11 cellular contexts compared by ENCODE assay signal in genomic region chr7:100559127-100559526, GRCh38. TPM values are rescaled to one million over a fixed set of nuclear protein-coding genes. Genes with fewer than 3 reads are reported as not detected.
DNase-seq lines count a peak whose midpoint lies in the region; ATAC-seq, FAIRE-seq and TF ChIP-seq lines count a peak whose summit lies in the region.
"Had no signal": no experiment of that assay in that cellular context is flagged by ENCODE, and none has a peak within 500 bp of the region (broad histone marks: within the 10 kb centered on the region; RNA-seq: fewer than 3 reads in every experiment).

No MANE protein-coding gene starts in this region.

- H3K27me3 ChIP-seq in HepG2 (ENCODE audit: control insufficient read depth in 1 of 2, insufficient read depth in 2 of 2, low read length in 2 of 2) = no peaks in the 10 kb centered on the region
- H3K27me3 ChIP-seq in right lobe of liver = no peaks in the 10 kb centered on the region
- no peaks in the 10 kb centered on the region for H3K27me3 ChIP-seq in neural progenitor cell

- BruUV-seq in HepG2 (replicated peaks; lab: Mats Ljungman, UMichigan) = no TSS peak

- no peak for TF ChIP-seq CTCF in HepG2 (CRISPR knock-in tag; IDR thresholded peaks at IDR 0.05)
- no peak for TF ChIP-seq CTCF in right lobe of liver (IDR thresholded peaks at IDR 0.05)
- TF ChIP-seq CTCF in neural progenitor cell (IDR thresholded peaks at IDR 0.05) = no peak

- H2AFZ ChIP-seq in HepG2 (ENCODE audit: low read length) (no peak overlapping the region), neural progenitor cell (replicated peaks) (no peak overlapping the region)

- no peak for FAIRE-seq in HepG2 (lab: Jason Lieb, UNC)
- FAIRE-seq: D721Med, H54 had no signal

- ATAC-seq in HepG2 (no peak), right lobe of liver (no peak), GM21381 (IDR thresholded peaks at IDR 0.05; ENCODE audit: unreplicated experiment) (no peak)

- peaks cover 3% of the 10 kb centered on the region for H3F3A ChIP-seq in neural progenitor cell (ENCODE audit: low read depth)

- TF ChIP-seq EP300 in HepG2 (IDR thresholded peaks at IDR 0.05; ENCODE audit: low read depth in 2 of 2, low read length in 2 of 2) (no peak), HepG2 (CRISPR knock-in tag; IDR thresholded peaks at IDR 0.05; ENCODE audit: borderline replicate concordance) (no peak)

- H3K4me2 ChIP-seq in HepG2 (ENCODE audit: low read depth, low read length) (no peak overlapping the region), neural progenitor cell (no peak overlapping the region)

- H3K9ac ChIP-seq in HepG2 (ENCODE audit: insufficient read depth, low read depth, low read length) (no peak overlapping the region), neural progenitor cell (no peak overlapping the region)

- in situ Hi-C loops in HepG2 (cut with HindIII; ENCODE audit: extremely low pct_ligation_motif_present, low pct_unique_long_range_greater_than_20kb) = no loop called here

- no peaks in the 10 kb centered on the region for H3K27me3 Mint-ChIP-seq in activated CD4-positive, alpha-beta memory T cell treated with anti-CD3 and anti-CD28 coated beads, Interleukin-2, amount 10 ng/mL, durations not matched to agents 7 days and 5 days
- H3K27me3 Mint-ChIP-seq in neural progenitor cell (ENCODE audit: insufficient read depth, low read depth) = peaks cover 2% of the 10 kb centered on the region
- H3K27me3 Mint-ChIP-seq: CD4-positive, CD25-positive, alpha-beta regulatory T cell had no signal

- peak overlapping the region; percentile 4 for H3K27ac Mint-ChIP-seq in activated CD4-positive, alpha-beta memory T cell treated with anti-CD3 and anti-CD28 coated beads, Interleukin-2, amount 10 ng/mL, durations not matched to agents 7 days and 5 days
- peak overlapping the region; percentile 18 for H3K27ac Mint-ChIP-seq in neural progenitor cell

- POLR2A ChIA-PET in HepG2 (lab: Yijun Ruan, JAX) = interaction anchor here (0.8 to 2.8 kb wide), 13 partner anchors 10 to 130 kb away, joined by 3 to 10 read pairs (median 4); partner anchors contain the start of genes AGFG2, FBXO24, GNB2 and LRCH4
- POLR2A ChIA-PET in activated CD4-positive, alpha-beta memory T cell treated with anti-CD3 and anti-CD28 coated beads, Interleukin-2, amount 10 ng/mL, durations not matched to agents 7 days and 5 days (lab: Charles Lee) = interaction anchor here (0.6 to 2.2 kb wide), 14 partner anchors 11 to 132 kb away, joined by 3 to 12 read pairs (median 4); partner anchors contain the start of genes AGFG2, FBXO24, LRCH4 and TSC22D4

- H3K4me3 Mint-ChIP-seq in activated CD4-positive, alpha-beta memory T cell treated with anti-CD3 and anti-CD28 coated beads, Interleukin-2, amount 10 ng/mL, durations not matched to agents 7 days and 5 days = no peak overlapping the region
- H3K4me3 Mint-ChIP-seq in neural progenitor cell = peak overlapping the region; percentile 27

- H3K36me3 Mint-ChIP-seq in activated CD4-positive, alpha-beta memory T cell treated with anti-CD3 and anti-CD28 coated beads, Interleukin-2, amount 10 ng/mL, durations not matched to agents 7 days and 5 days (ENCODE audit: low read depth) = peaks cover 44% of the 10 kb centered on the region
- peaks cover 4% of the 10 kb centered on the region for H3K36me3 Mint-ChIP-seq in neural progenitor cell

- no peak for TF ChIP-seq RAD21 in HepG2 (CRISPR knock-in tag; IDR thresholded peaks at IDR 0.05)

- intact Hi-C loops in HepG2 (cut with micrococcal nuclease; ENCODE audit: unreplicated experiment) = loop anchor here (2.0 kb wide), 2 partner anchors 18 to 66 kb away; no protein-coding TSS in a partner anchor
- intact Hi-C loops in right lobe of liver (cut with DNase I) = no loop called here

- TF ChIP-seq POLR2A in HepG2 (IDR thresholded peaks at IDR 0.05; ENCODE audit: insufficient read depth in 1 of 2, low read depth in 2 of 2, low read length in 2 of 2) (no peak), right lobe of liver (IDR thresholded peaks at IDR 0.05) (no peak)

- WGBS in HepG2 (ENCODE audit: low lambda C conversion rate) = 97% methylated on average over 4 of the region's 4 CpGs
- 52% methylated on average over 4 of the region's 4 CpGs for WGBS in right lobe of liver (ENCODE audit: insufficient coverage, low coverage, low lambda C conversion rate, missing lambda C conversion rate)

- H3K4me3 ChIP-seq in HepG2 (replicated peaks in 1 of 3; ENCODE audit: insufficient read depth in 1 of 3, low read depth in 2 of 3, low read length in 3 of 3) (no peak overlapping the region), right lobe of liver (no peak overlapping the region), neural progenitor cell (no peak overlapping the region)

- H3K27ac ChIP-seq in HepG2 (ENCODE audit: extremely low read length, insufficient read depth, low read length) = peak overlapping the region; percentile 38
- H3K27ac ChIP-seq in right lobe of liver = peak overlapping the region in 1 of 3 donors; percentile 29
- H3K27ac ChIP-seq in neural progenitor cell = no peak overlapping the region

- CTCF ChIA-PET in HepG2 (lab: Yijun Ruan, JAX; ENCODE audit: low intra/inter-chr PET ratio, low total read pairs) = interaction anchor here (0.6 to 2.1 kb wide), 7 partner anchors 10 to 94 kb away, joined by 3 to 16 read pairs (median 4); partner anchors contain the start of gene NYAP1
- CTCF ChIA-PET in activated CD4-positive, alpha-beta memory T cell treated with anti-CD3 and anti-CD28 coated beads, Interleukin-2, amount 10 ng/mL, durations not matched to agents 7 days and 5 days (lab: Charles Lee) = interaction anchor here (0.7 to 11.1 kb wide), 28 partner anchors 10 to 640 kb away, joined by 3 to 144 read pairs (median 6); partner anchors contain the start of genes AGFG2, FBXO24, LRCH4 and MOSPD3

- H4K20me1 ChIP-seq in HepG2 (ENCODE audit: insufficient read depth, low read length) (peaks cover 12% of the 10 kb centered on the region; the same call in 1 of the 2 replicates), neural progenitor cell (ENCODE audit: low read depth) (no peaks in the 10 kb centered on the region)

- H3K9me3 ChIP-seq in HepG2 (ENCODE audit: low read length) = no peaks in the 10 kb centered on the region
- no peaks in the 10 kb centered on the region for H3K9me3 ChIP-seq in right lobe of liver
- H3K9me3 ChIP-seq in neural progenitor cell (ENCODE audit: low read depth) = no peaks in the 10 kb centered on the region

- H3K36me3 ChIP-seq in HepG2 (replicated peaks in 1 of 2; ENCODE audit: control insufficient read depth in 1 of 2, insufficient read depth in 2 of 2, low read length in 2 of 2) (peaks cover 34 to 82% of the 10 kb centered on the region in 2 experiments), right lobe of liver (peaks cover 0 to 87% (median 36%) of the 10 kb centered on the region in 4 donors), neural progenitor cell (no peaks in the 10 kb centered on the region)

- H3K9me3 Mint-ChIP-seq in activated CD4-positive, alpha-beta memory T cell treated with anti-CD3 and anti-CD28 coated beads, Interleukin-2, amount 10 ng/mL, durations not matched to agents 7 days and 5 days = no peaks in the 10 kb centered on the region
- no peaks in the 10 kb centered on the region for H3K9me3 Mint-ChIP-seq in neural progenitor cell
- H3K9me3 Mint-ChIP-seq: CD4-positive, CD25-positive, alpha-beta regulatory T cell had no signal

- H3K79me2 ChIP-seq in HepG2 (ENCODE audit: insufficient read depth, low read length) = peaks cover 4% of the 10 kb centered on the region
- H3K79me2 ChIP-seq in neural progenitor cell (ENCODE audit: low read depth) = no peaks in the 10 kb centered on the region

- H3K4me1 ChIP-seq in HepG2 (ENCODE audit: insufficient read depth, low read length) (peaks cover 85% of the 10 kb centered on the region), right lobe of liver (peaks cover 0 to 13% (median 3%) of the 10 kb centered on the region in 4 donors), neural progenitor cell (no peaks in the 10 kb centered on the region)

- H3K4me1 Mint-ChIP-seq in activated CD4-positive, alpha-beta memory T cell treated with anti-CD3 and anti-CD28 coated beads, Interleukin-2, amount 10 ng/mL, durations not matched to agents 7 days and 5 days = peaks cover 19% of the 10 kb centered on the region
- peaks cover 2% of the 10 kb centered on the region for H3K4me1 Mint-ChIP-seq in neural progenitor cell

- DNase-seq in HepG2 (ENCODE audit: low spot score) = no peak
- no peak for DNase-seq in right lobe of liver
- no peak for DNase-seq in activated CD4-positive, alpha-beta memory T cell treated with anti-CD3 and anti-CD28 coated beads, Interleukin-2, amount 10 ng/mL, durations not matched to agents 7 days and 5 days
- DNase-seq in neural progenitor cell (ENCODE audit: low spot score) = no peak
- DNase-seq in activated CD4-positive, CD25-positive, alpha-beta regulatory T cell (lab: John Stamatoyannopoulos, UW) = no peak
- no peak for DNase-seq in GOT3 (lab: John Stamatoyannopoulos, UW)
- DNase-seq in DMS 273 (lab: John Stamatoyannopoulos, UW; ENCODE audit: unreplicated experiment) = no peak

RNA-seq across cellular contexts. Expression of gene SAP25, which starts 14.6 kb away (rescaled TPM):
- total RNA-seq in HepG2 (2016; rRNA removed; fragmentation: Illumina TruSeq; extraction: Trizol) = 0.15 TPM in 1 of 2 replicates, not detected in the other
- not detected in 2 replicates for total RNA-seq in HepG2 (2016; cell fraction: cytosol; rRNA removed; fragmentation: Illumina TruSeq; extraction: Trizol; ENCODE audit: low read depth)
- total RNA-seq in HepG2 (2016; cell fraction: insoluble cytoplasmic fraction; rRNA removed; fragmentation: Illumina TruSeq; extraction: Trizol) = not detected in 2 replicates
- not detected in 2 replicates for total RNA-seq in HepG2 (2016; cell fraction: membrane; rRNA removed; fragmentation: Illumina TruSeq; extraction: Trizol)
- total RNA-seq in HepG2 (2016; cell fraction: nucleus; rRNA removed; fragmentation: Illumina TruSeq; extraction: Trizol) = not detected in 2 replicates
- 0.20 TPM in 2 replicates for polyA plus RNA-seq in HepG2 (2011; rRNA removed)
- polyA plus RNA-seq in HepG2 (2011; cell fraction: cytosol; rRNA removed) = 0.13 TPM in 1 of 2 replicates, not detected in the other
- polyA plus RNA-seq in HepG2 (2011; cell fraction: nucleus; rRNA removed) = 2.5 and 2.6 TPM in 2 replicates
- 0.70 and 1.9 TPM in 2 replicates for polyA plus RNA-seq in HepG2 (2012)
- polyA plus RNA-seq in HepG2 (2016; cell fraction: cytosol; fragmentation: Illumina TruSeq; extraction: Trizol; ENCODE audit: low read depth) = 0.32 and 0.41 TPM in 2 replicates
- polyA plus RNA-seq in HepG2 (2016; cell fraction: insoluble cytoplasmic fraction; fragmentation: Illumina TruSeq; extraction: Trizol; ENCODE audit: low read depth) = not detected in 2 replicates
- not detected in 2 replicates for polyA plus RNA-seq in HepG2 (2016; cell fraction: membrane; fragmentation: Illumina TruSeq; extraction: Trizol; ENCODE audit: low read depth)
- polyA plus RNA-seq in HepG2 (2016; cell fraction: nucleus; fragmentation: Illumina TruSeq; extraction: Trizol; ENCODE audit: insufficient read depth, low read depth) = not detected in 2 replicates
- not detected in 2 replicates for polyA minus RNA-seq in HepG2 (2011; rRNA and poly(A)+ RNA removed; ENCODE audit: low replicate concordance)
- not detected in 2 replicates for polyA minus RNA-seq in HepG2 (2011; cell fraction: cytosol; rRNA and poly(A)+ RNA removed)
- not detected in 2 replicates for polyA minus RNA-seq in HepG2 (2011; cell fraction: nucleus; rRNA and poly(A)+ RNA removed)
- 1 to 10 TPM in 3 of 6 experiments, under 1 TPM in 1, not detected in 2; 0.53 to 4.5 (median 2.2) TPM for total RNA-seq in right lobe of liver
- 10 to 100 TPM; 29.1 to 30.0 TPM for total RNA-seq in activated CD4-positive, alpha-beta memory T cell treated with anti-CD3 and anti-CD28 coated beads, Interleukin-2, amount 10 ng/mL, durations not matched to agents 7 days and 5 days
- 1.5 TPM in 1 of 2 replicates, not detected in the other for total RNA-seq in neural progenitor cell (ENCODE audit: low replicate concordance)

RNA-seq across cellular contexts. Expression of gene AGFG2, which starts 20.1 kb away (rescaled TPM):
- total RNA-seq in HepG2 (2016; rRNA removed; fragmentation: Illumina TruSeq; extraction: Trizol) (117 and 132 TPM in 2 replicates), right lobe of liver (10 to 100 TPM; 52.9 to 86.3 (median 69.8) TPM), neural progenitor cell (ENCODE audit: low replicate concordance) (1.2 and 5.6 TPM in 2 replicates)
- 31.9 and 33.3 TPM in 2 replicates for total RNA-seq in HepG2 (2016; cell fraction: cytosol; rRNA removed; fragmentation: Illumina TruSeq; extraction: Trizol; ENCODE audit: low read depth)
- 111 and 137 TPM in 2 replicates for total RNA-seq in HepG2 (2016; cell fraction: insoluble cytoplasmic fraction; rRNA removed; fragmentation: Illumina TruSeq; extraction: Trizol)
- 66.9 and 73.0 TPM in 2 replicates for total RNA-seq in HepG2 (2016; cell fraction: membrane; rRNA removed; fragmentation: Illumina TruSeq; extraction: Trizol)
- total RNA-seq in HepG2 (2016; cell fraction: nucleus; rRNA removed; fragmentation: Illumina TruSeq; extraction: Trizol) = 58.2 and 67.9 TPM in 2 replicates
- 125 and 127 TPM in 2 replicates for polyA plus RNA-seq in HepG2 (2011; rRNA removed)
- polyA plus RNA-seq in HepG2 (2011; cell fraction: cytosol; rRNA removed) = 56.3 and 126 TPM in 2 replicates
- polyA plus RNA-seq in HepG2 (2011; cell fraction: nucleus; rRNA removed) = 211 and 341 TPM in 2 replicates
- 63.5 and 68.9 TPM in 2 replicates for polyA plus RNA-seq in HepG2 (2012)
- polyA plus RNA-seq in HepG2 (2016; cell fraction: cytosol; fragmentation: Illumina TruSeq; extraction: Trizol; ENCODE audit: low read depth) = 20.7 and 23.5 TPM in 2 replicates
- 136 and 157 TPM in 2 replicates for polyA plus RNA-seq in HepG2 (2016; cell fraction: insoluble cytoplasmic fraction; fragmentation: Illumina TruSeq; extraction: Trizol; ENCODE audit: low read depth)
- 44.8 and 50.5 TPM in 2 replicates for polyA plus RNA-seq in HepG2 (2016; cell fraction: membrane; fragmentation: Illumina TruSeq; extraction: Trizol; ENCODE audit: low read depth)
- polyA plus RNA-seq in HepG2 (2016; cell fraction: nucleus; fragmentation: Illumina TruSeq; extraction: Trizol; ENCODE audit: insufficient read depth, low read depth) = 131 TPM in 2 replicates
- 24.8 and 334 TPM in 2 replicates for polyA minus RNA-seq in HepG2 (2011; rRNA and poly(A)+ RNA removed; ENCODE audit: low replicate concordance)
- 131 and 176 TPM in 2 replicates for polyA minus RNA-seq in HepG2 (2011; cell fraction: cytosol; rRNA and poly(A)+ RNA removed)
- polyA minus RNA-seq in HepG2 (2011; cell fraction: nucleus; rRNA and poly(A)+ RNA removed) = 107 and 124 TPM in 2 replicates
- total RNA-seq in activated CD4-positive, alpha-beta memory T cell treated with anti-CD3 and anti-CD28 coated beads, Interleukin-2, amount 10 ng/mL, durations not matched to agents 7 days and 5 days = 10 to 100 TPM; 53.9 to 59.8 TPM

RNA-seq across cellular contexts. Expression of gene LRCH4, which starts 26.8 kb away (rescaled TPM):
- total RNA-seq in HepG2 (2016; rRNA removed; fragmentation: Illumina TruSeq; extraction: Trizol) (2.9 and 7.0 TPM in 2 replicates), right lobe of liver (10 to 100 TPM; 19.5 to 39.1 (median 24.7) TPM), neural progenitor cell (ENCODE audit: low replicate concordance) (4.5 and 55.9 TPM in 2 replicates)
- total RNA-seq in HepG2 (2016; cell fraction: cytosol; rRNA removed; fragmentation: Illumina TruSeq; extraction: Trizol; ENCODE audit: low read depth) = 10.0 and 10.9 TPM in 2 replicates
- total RNA-seq in HepG2 (2016; cell fraction: insoluble cytoplasmic fraction; rRNA removed; fragmentation: Illumina TruSeq; extraction: Trizol) = 3.0 and 6.9 TPM in 2 replicates
- total RNA-seq in HepG2 (2016; cell fraction: membrane; rRNA removed; fragmentation: Illumina TruSeq; extraction: Trizol) = 2.9 and 3.8 TPM in 2 replicates
- 9.9 and 11.5 TPM in 2 replicates for total RNA-seq in HepG2 (2016; cell fraction: nucleus; rRNA removed; fragmentation: Illumina TruSeq; extraction: Trizol)
- 9.3 and 11.1 TPM in 2 replicates for polyA plus RNA-seq in HepG2 (2011; rRNA removed)
- polyA plus RNA-seq in HepG2 (2011; cell fraction: cytosol; rRNA removed) = 1.9 and 2.9 TPM in 2 replicates
- 106 and 117 TPM in 2 replicates for polyA plus RNA-seq in HepG2 (2011; cell fraction: nucleus; rRNA removed)
- 10.1 and 13.5 TPM in 2 replicates for polyA plus RNA-seq in HepG2 (2012)
- polyA plus RNA-seq in HepG2 (2016; cell fraction: cytosol; fragmentation: Illumina TruSeq; extraction: Trizol; ENCODE audit: low read depth) = 1.1 and 1.2 TPM in 2 replicates
- 5.9 and 7.3 TPM in 2 replicates for polyA plus RNA-seq in HepG2 (2016; cell fraction: insoluble cytoplasmic fraction; fragmentation: Illumina TruSeq; extraction: Trizol; ENCODE audit: low read depth)
- 1.5 and 2.1 TPM in 2 replicates for polyA plus RNA-seq in HepG2 (2016; cell fraction: membrane; fragmentation: Illumina TruSeq; extraction: Trizol; ENCODE audit: low read depth)
- 38.5 and 39.0 TPM in 2 replicates for polyA plus RNA-seq in HepG2 (2016; cell fraction: nucleus; fragmentation: Illumina TruSeq; extraction: Trizol; ENCODE audit: insufficient read depth, low read depth)
- polyA minus RNA-seq in HepG2 (2011; rRNA and poly(A)+ RNA removed; ENCODE audit: low replicate concordance) = 11.4 and 13.8 TPM in 2 replicates
- 8.0 and 17.6 TPM in 2 replicates for polyA minus RNA-seq in HepG2 (2011; cell fraction: cytosol; rRNA and poly(A)+ RNA removed)
- 25.9 and 27.4 TPM in 2 replicates for polyA minus RNA-seq in HepG2 (2011; cell fraction: nucleus; rRNA and poly(A)+ RNA removed)
- total RNA-seq in activated CD4-positive, alpha-beta memory T cell treated with anti-CD3 and anti-CD28 coated beads, Interleukin-2, amount 10 ng/mL, durations not matched to agents 7 days and 5 days = 100 to 1,000 TPM; 199 to 204 TPM

RNA-seq across cellular contexts. Expression of gene FBXO24, which starts 27.0 kb away (rescaled TPM):
- total RNA-seq in HepG2 (2016; rRNA removed; fragmentation: Illumina TruSeq; extraction: Trizol) (0.13 and 0.20 TPM in 2 replicates), right lobe of liver (1 to 10 TPM in 1 of 6 experiments, under 1 TPM in 5; 0.25 to 1.0 (median 0.45) TPM), neural progenitor cell (ENCODE audit: low replicate concordance) (1.2 and 2.5 TPM in 2 replicates)
- total RNA-seq in HepG2 (2016; cell fraction: cytosol; rRNA removed; fragmentation: Illumina TruSeq; extraction: Trizol; ENCODE audit: low read depth) = 0.18 and 0.61 TPM in 2 replicates
- total RNA-seq in HepG2 (2016; cell fraction: insoluble cytoplasmic fraction; rRNA removed; fragmentation: Illumina TruSeq; extraction: Trizol) = 0.24 TPM in 1 of 2 replicates, not detected in the other
- total RNA-seq in HepG2 (2016; cell fraction: membrane; rRNA removed; fragmentation: Illumina TruSeq; extraction: Trizol) = 0.12 and 0.21 TPM in 2 replicates
- total RNA-seq in HepG2 (2016; cell fraction: nucleus; rRNA removed; fragmentation: Illumina TruSeq; extraction: Trizol) = 0.56 TPM in 1 of 2 replicates, not detected in the other
- 0.31 and 0.55 TPM in 2 replicates for polyA plus RNA-seq in HepG2 (2011; rRNA removed)
- 0.31 and 0.32 TPM in 2 replicates for polyA plus RNA-seq in HepG2 (2011; cell fraction: cytosol; rRNA removed)
- 2.0 and 2.1 TPM in 2 replicates for polyA plus RNA-seq in HepG2 (2011; cell fraction: nucleus; rRNA removed)
- 0.15 and 0.31 TPM in 2 replicates for polyA plus RNA-seq in HepG2 (2012)
- 0.08 and 0.10 TPM in 2 replicates for polyA plus RNA-seq in HepG2 (2016; cell fraction: cytosol; fragmentation: Illumina TruSeq; extraction: Trizol; ENCODE audit: low read depth)
- polyA plus RNA-seq in HepG2 (2016; cell fraction: insoluble cytoplasmic fraction; fragmentation: Illumina TruSeq; extraction: Trizol; ENCODE audit: low read depth) = 0.21 and 0.26 TPM in 2 replicates
- polyA plus RNA-seq in HepG2 (2016; cell fraction: membrane; fragmentation: Illumina TruSeq; extraction: Trizol; ENCODE audit: low read depth) = 0.14 and 0.22 TPM in 2 replicates
- polyA plus RNA-seq in HepG2 (2016; cell fraction: nucleus; fragmentation: Illumina TruSeq; extraction: Trizol; ENCODE audit: insufficient read depth, low read depth) = 0.38 and 0.51 TPM in 2 replicates
- polyA minus RNA-seq in HepG2 (2011; rRNA and poly(A)+ RNA removed; ENCODE audit: low replicate concordance) = 0.80 and 0.94 TPM in 2 replicates
- not detected in 2 replicates for polyA minus RNA-seq in HepG2 (2011; cell fraction: cytosol; rRNA and poly(A)+ RNA removed)
- polyA minus RNA-seq in HepG2 (2011; cell fraction: nucleus; rRNA and poly(A)+ RNA removed) = 0.26 and 0.50 TPM in 2 replicates
- 1 to 10 TPM; 1.8 to 2.7 TPM for total RNA-seq in activated CD4-positive, alpha-beta memory T cell treated with anti-CD3 and anti-CD28 coated beads, Interleukin-2, amount 10 ng/mL, durations not matched to agents 7 days and 5 days
- total RNA-seq: CD4-positive, CD25-positive, alpha-beta regulatory T cell had no signal

RNA-seq across cellular contexts. Expression of gene PCOLCE, which starts 43.0 kb away (rescaled TPM):
- total RNA-seq in HepG2 (2016; rRNA removed; fragmentation: Illumina TruSeq; extraction: Trizol) = 3.9 and 16.0 TPM in 2 replicates
- total RNA-seq in HepG2 (2016; cell fraction: cytosol; rRNA removed; fragmentation: Illumina TruSeq; extraction: Trizol; ENCODE audit: low read depth) = 2.1 and 2.3 TPM in 2 replicates
- 3.3 and 18.3 TPM in 2 replicates for total RNA-seq in HepG2 (2016; cell fraction: insoluble cytoplasmic fraction; rRNA removed; fragmentation: Illumina TruSeq; extraction: Trizol)
- 1.9 and 2.0 TPM in 2 replicates for total RNA-seq in HepG2 (2016; cell fraction: membrane; rRNA removed; fragmentation: Illumina TruSeq; extraction: Trizol)
- total RNA-seq in HepG2 (2016; cell fraction: nucleus; rRNA removed; fragmentation: Illumina TruSeq; extraction: Trizol) = 20.4 and 23.8 TPM in 2 replicates
- 5.3 and 6.9 TPM in 2 replicates for polyA plus RNA-seq in HepG2 (2011; rRNA removed)
- 3.1 and 3.4 TPM in 2 replicates for polyA plus RNA-seq in HepG2 (2011; cell fraction: cytosol; rRNA removed)
- 62.1 and 64.1 TPM in 2 replicates for polyA plus RNA-seq in HepG2 (2011; cell fraction: nucleus; rRNA removed)
- 15.6 and 28.9 TPM in 2 replicates for polyA plus RNA-seq in HepG2 (2012)
- 3.5 and 3.8 TPM in 2 replicates for polyA plus RNA-seq in HepG2 (2016; cell fraction: cytosol; fragmentation: Illumina TruSeq; extraction: Trizol; ENCODE audit: low read depth)
- 6.3 and 9.1 TPM in 2 replicates for polyA plus RNA-seq in HepG2 (2016; cell fraction: insoluble cytoplasmic fraction; fragmentation: Illumina TruSeq; extraction: Trizol; ENCODE audit: low read depth)
- polyA plus RNA-seq in HepG2 (2016; cell fraction: membrane; fragmentation: Illumina TruSeq; extraction: Trizol; ENCODE audit: low read depth) = 3.4 and 3.6 TPM in 2 replicates
- polyA plus RNA-seq in HepG2 (2016; cell fraction: nucleus; fragmentation: Illumina TruSeq; extraction: Trizol; ENCODE audit: insufficient read depth, low read depth) = 81.2 and 84.3 TPM in 2 replicates
- 1.7 and 2.2 TPM in 2 replicates for polyA minus RNA-seq in HepG2 (2011; rRNA and poly(A)+ RNA removed; ENCODE audit: low replicate concordance)
- 3.4 and 4.9 TPM in 2 replicates for polyA minus RNA-seq in HepG2 (2011; cell fraction: cytosol; rRNA and poly(A)+ RNA removed)
- 7.1 and 9.0 TPM in 2 replicates for polyA minus RNA-seq in HepG2 (2011; cell fraction: nucleus; rRNA and poly(A)+ RNA removed)
- 10 to 100 TPM; 10.9 to 48.5 (median 23.6) TPM for total RNA-seq in right lobe of liver
- 10 to 100 TPM; 16.0 to 18.7 TPM for total RNA-seq in activated CD4-positive, alpha-beta memory T cell treated with anti-CD3 and anti-CD28 coated beads, Interleukin-2, amount 10 ng/mL, durations not matched to agents 7 days and 5 days
- total RNA-seq in neural progenitor cell (ENCODE audit: low replicate concordance) = 6.6 and 8.5 TPM in 2 replicates

Comparison
In these comparisons a context has a peak if more than half of its experiments do, and no peak if none do; other contexts are left out.
1. RNA of gene SAP25, which starts 14.6 kb away (total RNA-seq): 29.1 to 30.0 TPM in activated CD4-positive, alpha-beta memory T cell treated with anti-CD3 and anti-CD28 coated beads, Interleukin-2, amount 10 ng/mL, durations not matched to agents 7 days and 5 days; 0.53 to 4.5 TPM in right lobe of liver, 0.15 TPM in HepG2 and 1.5 TPM in neural progenitor cell; every median in the first group is over 4 times any median in the second.